In the genomic region with DNA sequence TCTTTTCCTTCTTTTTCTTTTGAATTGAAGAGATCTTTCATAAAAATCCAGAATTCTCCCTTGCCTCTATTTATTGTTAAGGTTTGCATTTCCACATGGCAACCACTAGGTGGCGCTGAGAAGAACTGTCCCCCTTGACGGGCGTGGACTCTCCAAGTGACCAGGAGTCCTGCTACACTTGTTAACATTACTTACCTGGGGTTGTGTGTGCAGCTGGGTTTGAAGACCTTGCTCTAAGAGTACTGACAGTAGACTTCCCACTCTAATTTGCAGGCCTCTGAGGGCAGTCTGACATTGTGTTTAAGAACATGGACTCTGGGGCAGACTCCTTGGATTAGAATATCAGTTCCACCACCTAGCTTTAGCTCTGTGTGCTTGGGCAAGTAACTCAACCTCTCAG, we compare ENCODE assay signal across 8 cellular contexts. TPM values are rescaled to one million over a fixed set of nuclear protein-coding genes. Genes with fewer than 3 reads are reported as not detected.
DNase-seq lines count a peak whose midpoint lies in the region; ATAC-seq and TF ChIP-seq lines count a peak whose summit lies in the region.

No MANE protein-coding gene starts in this region.

- H3K27me3 Mint-ChIP-seq in naive B cell: peaks cover 3 to 15% (median 8%) of the 10 kb centered on the region in 3 donors

- no peaks in the 10 kb centered on the region for H3K9me3 Mint-ChIP-seq in naive B cell

- H3K4me1 Mint-ChIP-seq in naive B cell: peaks cover 0 to 3% (median 0%) of the 10 kb centered on the region in 3 donors

- H3K4me3 Mint-ChIP-seq in naive B cell: no peak overlapping the region

- DNase-seq in NOMO-1 treated with DMSO at 0.1 percent for 48 hours (lab: John Stamatoyannopoulos, UW; ENCODE audit: unreplicated experiment) (peak; percentile 5), NOMO-1 (lab: John Stamatoyannopoulos, UW; ENCODE audit: unreplicated experiment in 2 of 2) (no peak), UCSD-AML1 (lab: John Stamatoyannopoulos, UW; ENCODE audit: unreplicated experiment) (peak; percentile 16), cardiac fibroblast (ENCODE audit: low read depth in 2 of 2) (peak; percentile 37 to 52), naive B cell (peak; percentile 7), 8988T (no peak), NCI-H1048 (lab: John Stamatoyannopoulos, UW) (no peak)

- peak; percentile 59 for ATAC-seq in HG03432 (IDR thresholded peaks at IDR 0.05; ENCODE audit: unreplicated experiment)
- peak in 1 of 2 donors; percentile 27 for ATAC-seq in naive B cell (ENCODE audit: low read depth in 2 of 2)

- H3K27ac Mint-ChIP-seq in naive B cell: peak overlapping the region in 1 of 6 donors; percentile 82

- TF ChIP-seq CTCF in cardiac fibroblast (IDR thresholded peaks at IDR 0.05; ENCODE audit: low read depth, low read length): peak; percentile 77

- H3K36me3 Mint-ChIP-seq in naive B cell: no peaks in the 10 kb centered on the region

- no peak overlapping the region for H3K4me3 ChIP-seq in cardiac fibroblast (replicated peaks in 1 of 2; ENCODE audit: low read depth in 2 of 2, low read length in 2 of 2)

RNA-seq across cellular contexts. Expression of a gene that starts 52.8 kb away (rescaled TPM):
- under 1 TPM in 2 of 6 donors, not detected in 4; 0.06 to 0.16 TPM for polyA plus RNA-seq in naive B cell (ENCODE audit: low read depth in 6 of 6)

Comparison
In these comparisons a context has a peak if more than half of its experiments do, and no peak if none do; other contexts are left out.
1. DNase-seq: peak in NOMO-1 treated with DMSO at 0.1 percent for 48 hours (single experiment), UCSD-AML1 (single experiment), cardiac fibroblast (2 of 2) and naive B cell (single experiment); none in NOMO-1 (0 of 2), 8988T (single experiment) and NCI-H1048 (single experiment).